14 cellular contexts compared by ENCODE assay signal in the genomic region with DNA sequence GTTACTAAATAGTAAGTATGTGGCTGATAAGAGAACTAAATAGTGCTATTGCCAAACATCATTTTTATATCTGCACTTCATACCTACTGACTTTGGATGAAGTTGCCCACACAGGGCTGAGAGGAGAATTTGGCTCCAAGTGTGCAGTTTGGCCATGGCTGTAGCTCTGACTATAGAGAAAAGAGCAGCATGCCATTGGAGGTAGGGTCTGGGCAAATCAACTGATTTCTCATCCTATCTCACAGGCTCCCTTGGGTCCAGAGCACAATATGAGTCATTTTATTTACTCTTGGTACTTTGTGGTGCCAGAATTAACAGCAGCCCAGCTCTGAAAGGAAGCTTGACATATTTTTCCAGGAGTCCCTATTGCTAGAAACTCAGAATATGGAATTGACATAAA.
DNase-seq lines count a peak whose midpoint lies in the region; ATAC-seq and TF ChIP-seq lines count a peak whose summit lies in the region.
"Had no signal": no experiment of that assay in that cellular context is flagged by ENCODE, and none has a peak within 500 bp of the region (broad histone marks: within the 10 kb centered on the region; RNA-seq: fewer than 3 reads in every experiment).

No MANE protein-coding gene starts in this region.

- H3K27me3 ChIP-seq in RWPE2 (ENCODE audit: insufficient read depth, poor library complexity, severe bottlenecking) (no peaks in the 10 kb centered on the region), Karpas-422 (ENCODE audit: low read length) (no peaks in the 10 kb centered on the region)

- H3K27ac ChIP-seq in RWPE2 (ENCODE audit: poor library complexity, severe bottlenecking) (no peak overlapping the region), Karpas-422 (ENCODE audit: low read length) (no peak overlapping the region)
- H3K27ac ChIP-seq: KMS-11 had no signal

- no peak overlapping the region for H3K9ac ChIP-seq in Karpas-422 (ENCODE audit: low read length)
- H3K9ac ChIP-seq: KMS-11 had no signal

- ATAC-seq in RWPE2 (ENCODE audit: low read depth) = peak; percentile 54; the same call in 1 of the 3 replicates
- ATAC-seq: CD8-positive, alpha-beta T cell had no signal

- H3K36me3 ChIP-seq in RWPE2 (ENCODE audit: low read depth) (no peaks in the 10 kb centered on the region), Karpas-422 (ENCODE audit: insufficient read depth, low read length) (no peaks in the 10 kb centered on the region)

- DNase-seq in HT1080 (ENCODE audit: low read depth) = peak; percentile 20
- no peak for DNase-seq in RWPE2 (ENCODE audit: low spot score)
- peak; percentile 26 for DNase-seq in epithelial cell of esophagus (ENCODE audit: low read depth)
- DNase-seq in skeletal muscle cell (ENCODE audit: low read depth) = peak; percentile 62
- DNase-seq in stimulated activated CD4-positive, alpha-beta T cell treated with anti-CD3 and anti-CD28 coated beads, Interleukin-4, amount 100 ng/mL, for 4 hours = no peak
- no peak for DNase-seq in COLO829 (ENCODE audit: low spot score)
- DNase-seq in Karpas-422 = no peak
- DNase-seq: CD8-positive, alpha-beta T cell; H9; NCI-H1417; NCI-H1930; NCI-H510A treated with DMSO at 0.1 percent for 48 hours; NK-92 treated with Interleukin-12 subunit alpha and Interleukin-12 subunit beta, amount 100 ng/mL, for 24 hours had no signal

- no peak overlapping the region for H3K4me2 ChIP-seq in Karpas-422 (ENCODE audit: low read depth, low read length, poor library complexity, severe bottlenecking)
- H3K4me2 ChIP-seq: KMS-11 had no signal

- TF ChIP-seq CTCF in RWPE2 (IDR thresholded peaks at IDR 0.05; ENCODE audit: poor library complexity, severe bottlenecking) (no peak), epithelial cell of esophagus (IDR thresholded peaks at IDR 0.05; ENCODE audit: insufficient read depth, low read depth, low read length, missing control alignments) (no peak)

- H3K4me3 ChIP-seq in RWPE2 (ENCODE audit: severe bottlenecking) = no peak overlapping the region
- no peak overlapping the region for H3K4me3 ChIP-seq in epithelial cell of esophagus (ENCODE audit: low read length)
- H3K4me3 ChIP-seq in skeletal muscle cell (ENCODE audit: low read depth, low read length) = no peak overlapping the region
- no peak overlapping the region for H3K4me3 ChIP-seq in Karpas-422 (ENCODE audit: low read length)

- H3K9me2 ChIP-seq in Karpas-422 (replicated peaks; ENCODE audit: insufficient read depth, low read length) = 0 out of 2 replicates have a peak, but pooled peaks cover 3% of the 10 kb centered on the region

- H3K9me3 ChIP-seq in RWPE2 (ENCODE audit: severe bottlenecking) (no peaks in the 10 kb centered on the region), Karpas-422 (ENCODE audit: low read length) (peaks cover 4% of the 10 kb centered on the region; the same call in 1 of the 2 replicates)

- no peaks in the 10 kb centered on the region for H4K20me1 ChIP-seq in Karpas-422 (ENCODE audit: insufficient read depth, low read depth, low read length)

- H3K4me1 ChIP-seq in RWPE2 (ENCODE audit: insufficient read depth, poor library complexity, severe bottlenecking) (no peaks in the 10 kb centered on the region), Karpas-422 (ENCODE audit: low read length) (no peaks in the 10 kb centered on the region)

- no peak overlapping the region for H2AFZ ChIP-seq in Karpas-422 (ENCODE audit: low read length)

- H3K79me2 ChIP-seq in Karpas-422 (ENCODE audit: low read length) = no peaks in the 10 kb centered on the region

Comparison
In these comparisons a context has a peak if more than half of its experiments do, and no peak if none do; other contexts are left out.
1. DNase-seq: peak in HT1080 (single experiment), epithelial cell of esophagus (single experiment) and skeletal muscle cell (single experiment); none in RWPE2 (single experiment), stimulated activated CD4-positive, alpha-beta T cell treated with anti-CD3 and anti-CD28 coated beads, Interleukin-4, amount 100 ng/mL, for 4 hours (0 of 2), COLO829 (single experiment) and Karpas-422 (single experiment).